ENCODE assay signal across 20 cellular contexts in the genomic region with DNA sequence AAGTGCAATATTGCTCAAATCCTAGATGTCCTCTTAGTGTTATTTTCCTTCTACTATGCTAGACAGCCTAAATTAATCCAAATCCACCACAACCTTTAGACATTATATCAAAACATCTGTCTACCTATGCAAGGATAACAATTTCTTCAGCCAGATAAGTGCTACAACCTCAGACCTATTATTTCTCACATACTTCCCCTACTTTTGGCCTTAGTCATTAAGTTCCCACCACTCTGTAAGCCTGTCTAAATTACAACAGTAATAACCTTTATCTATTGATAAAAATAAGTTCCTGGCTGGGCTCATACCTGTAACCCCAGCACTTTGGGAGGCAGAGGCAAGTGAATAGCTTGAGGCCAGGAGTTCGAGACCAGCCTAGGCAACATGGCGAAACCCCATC.
DNase-seq lines count a peak whose midpoint lies in the region; ATAC-seq, FAIRE-seq and TF ChIP-seq lines count a peak whose summit lies in the region.
"Had no signal": no experiment of that assay in that cellular context is flagged by ENCODE, and none has a peak within 500 bp of the region (broad histone marks: within the 10 kb centered on the region; RNA-seq: fewer than 3 reads in every experiment).

No MANE protein-coding gene starts in this region.

- no peak overlapping the region for H3K4me3 Mint-ChIP-seq in astrocyte (ENCODE audit: unreplicated experiment)
- H3K4me3 Mint-ChIP-seq in CD4-positive, alpha-beta T cell = no peak overlapping the region

- H3K36me3 ChIP-seq in astrocyte (ENCODE audit: insufficient read depth, low read length) = no peaks in the 10 kb centered on the region

- TF ChIP-seq POLR2A in H54 (IDR thresholded peaks at IDR 0.05; ENCODE audit: low read depth, low read length) = no peak

- no peaks in the 10 kb centered on the region for H3K27me3 Mint-ChIP-seq in astrocyte (ENCODE audit: low read depth, unreplicated experiment)
- no peaks in the 10 kb centered on the region for H3K27me3 Mint-ChIP-seq in CD4-positive, alpha-beta T cell

- H3K4me2 ChIP-seq in astrocyte (ENCODE audit: low read length) = no peak overlapping the region

- no peak overlapping the region for H3K27ac ChIP-seq in astrocyte (ENCODE audit: low read depth, low read length)
- H3K27ac ChIP-seq in CD4-positive, alpha-beta T cell (ENCODE audit: low read depth, low read length) = no peak overlapping the region
- H3K27ac ChIP-seq: C4-2B, GM23248, SK-N-MC had no signal

- H3K79me2 ChIP-seq in astrocyte (ENCODE audit: insufficient read depth, low read length) = no peaks in the 10 kb centered on the region

- ATAC-seq in CD4-positive, alpha-beta T cell (ENCODE audit: poor library complexity) = no peak
- no peak for ATAC-seq in activated naive CD4-positive, alpha-beta T cell treated with anti-CD3 and anti-CD28 coated beads, Interleukin-2, amount 50 U/mL, for 72 hours

- no peak for TF ChIP-seq CTCF in astrocyte (IDR thresholded peaks at IDR 0.05; ENCODE audit: insufficient read depth, low read depth, low read length)
- TF ChIP-seq CTCF in CD4-positive, alpha-beta T cell (IDR thresholded peaks at IDR 0.05) = no peak

- H3K4me1 Mint-ChIP-seq in astrocyte (ENCODE audit: low read depth, unreplicated experiment) = peaks cover 9% of the 10 kb centered on the region
- peaks cover 8% of the 10 kb centered on the region for H3K4me1 Mint-ChIP-seq in CD4-positive, alpha-beta T cell (ENCODE audit: low read depth)

- intact Hi-C loops in CD4-positive, alpha-beta T cell (cut with DNase I, micrococcal nuclease) = loop anchor here in 1 of 2 experiments (5.0 kb wide), 1 partner anchor 323 kb away; no protein-coding TSS in a partner anchor
- intact Hi-C loops in posterior cingulate gyrus (cut with DNase I) = loop anchor here (10.0 kb wide), 1 partner anchor 246 kb away; the partner anchor contains the start of gene ABCD2

- CTCF ChIA-PET in CD4-positive, alpha-beta T cell (lab: Charles Lee) = no interaction called here

- H4K20me1 ChIP-seq in astrocyte (ENCODE audit: insufficient read depth, low read length) = no peaks in the 10 kb centered on the region

- H3K27me3 ChIP-seq in astrocyte (ENCODE audit: insufficient read depth, low read length) = no peaks in the 10 kb centered on the region
- no peaks in the 10 kb centered on the region for H3K27me3 ChIP-seq in CD4-positive, alpha-beta T cell (ENCODE audit: control insufficient read depth, insufficient read depth, low read length)

- H3K27ac Mint-ChIP-seq in astrocyte (ENCODE audit: unreplicated experiment) = no peak overlapping the region
- no peak overlapping the region for H3K27ac Mint-ChIP-seq in CD4-positive, alpha-beta T cell
- no peak overlapping the region for H3K27ac Mint-ChIP-seq in activated naive CD4-positive, alpha-beta T cell treated with anti-CD3 and anti-CD28 coated beads, Interleukin-2, amount 50 U/mL, for 72 hours

- no peak overlapping the region for H3K9ac ChIP-seq in astrocyte (ENCODE audit: low read length)
- H3K9ac ChIP-seq: GM23248 had no signal

- H3K9me3 Mint-ChIP-seq in astrocyte (ENCODE audit: unreplicated experiment) = no peaks in the 10 kb centered on the region
- no peaks in the 10 kb centered on the region for H3K9me3 Mint-ChIP-seq in CD4-positive, alpha-beta T cell
- no peaks in the 10 kb centered on the region for H3K9me3 Mint-ChIP-seq in activated naive CD4-positive, alpha-beta T cell treated with anti-CD3 and anti-CD28 coated beads, Interleukin-2, amount 50 U/mL, for 72 hours

- H3K4me1 ChIP-seq in astrocyte (ENCODE audit: insufficient read depth, low read length) = no peaks in the 10 kb centered on the region

- H3K36me3 Mint-ChIP-seq in astrocyte (ENCODE audit: low read depth, unreplicated experiment) = peaks cover 2% of the 10 kb centered on the region
- peaks cover 14% of the 10 kb centered on the region for H3K36me3 Mint-ChIP-seq in CD4-positive, alpha-beta T cell (ENCODE audit: low read depth)
- H3K36me3 Mint-ChIP-seq in activated naive CD4-positive, alpha-beta T cell treated with anti-CD3 and anti-CD28 coated beads, Interleukin-2, amount 50 U/mL, for 72 hours = no peaks in the 10 kb centered on the region

- POLR2A ChIA-PET in CD4-positive, alpha-beta T cell (lab: Charles Lee) = no interaction called here

- H3K4me3 ChIP-seq in astrocyte (ENCODE audit: insufficient read depth, low read depth, low read length) = no peak overlapping the region
- H3K4me3 ChIP-seq: GM23248, SK-N-MC had no signal

- FAIRE-seq in H54 (lab: Jason Lieb, UNC) (peak; percentile 64), astrocyte (lab: Jason Lieb, UNC) (no peak)
- FAIRE-seq: GM19239, RCC 7860 had no signal

- DNase-seq in A172 (ENCODE audit: low spot score) = peak; percentile 10
- DNase-seq in H54 (ENCODE audit: insufficient read length, low spot score) = no peak
- peak; percentile 3 for DNase-seq in astrocyte (ENCODE audit: low read depth)
- DNase-seq in kidney tubule cell (ENCODE audit: low spot score) = peak; percentile 42
- DNase-seq in CD4-positive, alpha-beta T cell = no peak
- DNase-seq in posterior cingulate gyrus = no peak
- DNase-seq in inferior parietal cortex (ENCODE audit: extremely low spot score) = no peak
- DNase-seq in activated naive CD4-positive, alpha-beta T cell treated with anti-CD3 and anti-CD28 coated beads, Interleukin-2, amount 50 U/mL, for 72 hours (ENCODE audit: low spot score in 2 of 2) = no peak
- DNase-seq: AML-193; DND-41; GDM1; GM23248; NCI-H1105; NCI-H2081 treated with DMSO at 0.1 percent for 48 hours; NK-92 treated with Interleukin-12 subunit alpha and Interleukin-12 subunit beta, amount 100 ng/mL, for 24 hours; SHP77 had no signal

- H3K9me3 ChIP-seq in astrocyte (ENCODE audit: insufficient read depth, low read depth, low read length) = no peaks in the 10 kb centered on the region
- no peaks in the 10 kb centered on the region for H3K9me3 ChIP-seq in CD4-positive, alpha-beta T cell (ENCODE audit: control insufficient read depth, low read length)

- no peak overlapping the region for H2AFZ ChIP-seq in astrocyte (ENCODE audit: low read depth, low read length)
- H2AFZ ChIP-seq: GM23248 had no signal

Comparison
In these comparisons a context has a peak if more than half of its experiments do, and no peak if none do; other contexts are left out.
1. DNase-seq: peak in A172 (single experiment), astrocyte (single experiment) and kidney tubule cell (single experiment); none in H54 (single experiment), CD4-positive, alpha-beta T cell (0 of 10), posterior cingulate gyrus (0 of 10), inferior parietal cortex (single experiment) and activated naive CD4-positive, alpha-beta T cell treated with anti-CD3 and anti-CD28 coated beads, Interleukin-2, amount 50 U/mL, for 72 hours (0 of 2).